ENCODE assay signal across 12 cellular contexts in the genomic region with DNA sequence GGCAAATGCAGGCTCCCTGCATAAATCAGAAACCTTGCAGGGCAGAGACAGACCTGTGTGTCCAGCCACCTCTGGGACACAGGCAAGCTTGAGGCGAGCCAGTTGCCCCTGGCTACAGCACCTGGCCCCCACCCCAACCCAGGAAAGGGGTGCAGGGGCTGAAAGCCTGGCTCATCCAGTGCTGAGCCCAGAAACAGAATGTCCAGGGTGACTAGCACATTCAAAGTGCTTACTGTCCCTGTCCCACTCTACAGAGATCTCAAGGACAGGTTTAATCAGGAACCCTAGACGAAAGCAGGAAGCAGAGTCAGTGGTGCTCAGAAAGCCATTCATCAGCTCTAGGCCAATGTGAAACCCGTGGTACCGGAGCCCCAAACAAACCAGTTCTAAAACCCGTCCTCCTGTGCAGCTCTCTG. TPM values are rescaled to one million over a fixed set of nuclear protein-coding genes. Genes with fewer than 3 reads are reported as not detected.
DNase-seq lines count a peak whose midpoint lies in the region; ATAC-seq and TF ChIP-seq lines count a peak whose summit lies in the region.
"Had no signal": no experiment of that assay in that cellular context is flagged by ENCODE, and none has a peak within 500 bp of the region (broad histone marks: within the 10 kb centered on the region; RNA-seq: fewer than 3 reads in every experiment).

No MANE protein-coding gene starts in this region.

- dilution Hi-C loops in mammary epithelial cell (cut with HindIII; ENCODE audit: low sequenced_read_pairs), result loop anchor here (5.0 kb wide), 1 partner anchor 35 kb away; no protein-coding TSS in a partner anchor

- H3K27ac ChIP-seq in HUES64 (ENCODE audit: low read depth, low read length) (peak overlapping the region; percentile 11; the same call in 1 of the 2 replicates), mammary epithelial cell (ENCODE audit: insufficient read depth, low read depth, low read length) (peak overlapping the region; percentile 48), left lung (peak overlapping the region; percentile 26 to 54)

- H3K27me3 ChIP-seq in HUES64 (ENCODE audit: insufficient read depth, low read length) (no peaks in the 10 kb centered on the region), mammary epithelial cell (ENCODE audit: insufficient read depth, low read length) (no peaks in the 10 kb centered on the region), left lung (no peaks in the 10 kb centered on the region)

- H2AFZ ChIP-seq in mammary epithelial cell (ENCODE audit: low read depth, low read length), result peak overlapping the region; percentile 29

- H3K36me3 Mint-ChIP-seq in stimulated activated memory B cell treated with anti-CD40 and anti-IgM and Interleukin-4, amounts not matched to agents 10 μg/mL and 1 μg/mL and 100 μg/mL, for 72 hours, result no peaks in the 10 kb centered on the region
- H3K36me3 Mint-ChIP-seq: naive thymus-derived CD8-positive, alpha-beta T cell had no signal

- H3K4me3 Mint-ChIP-seq in stimulated activated memory B cell treated with anti-CD40 and anti-IgM and Interleukin-4, amounts not matched to agents 10 μg/mL and 1 μg/mL and 100 μg/mL, for 72 hours, result no peak overlapping the region
- H3K4me3 Mint-ChIP-seq: activated T-helper 1 cell treated with anti-CD3 and anti-CD28 coated beads, Interleukin-12 subunit alpha, Interleukin-12 subunit beta, Interleukin-2, Interleukin-4 antibody, amounts not matched to agents 30 ng/mL and 10 ng/mL and 1 ng/mL, durations not matched to agents 14 hours and 24 hours and 36 hours; naive thymus-derived CD8-positive, alpha-beta T cell had no signal

- H3K9ac ChIP-seq in HUES64 (ENCODE audit: low read depth, low read length) (no peak overlapping the region), mammary epithelial cell (ENCODE audit: insufficient read depth, low read length) (no peak overlapping the region)

- no peaks in the 10 kb centered on the region for H3K79me2 ChIP-seq in mammary epithelial cell (ENCODE audit: insufficient read depth, low read length)

- H3K36me3 ChIP-seq in HUES64 (ENCODE audit: insufficient read depth, low read length) (no peaks in the 10 kb centered on the region), mammary epithelial cell (ENCODE audit: insufficient read depth, low read length) (no peaks in the 10 kb centered on the region), left lung (no peaks in the 10 kb centered on the region)

- peak overlapping the region; percentile 38 for H3K27ac Mint-ChIP-seq in stimulated activated memory B cell treated with anti-CD40 and anti-IgM and Interleukin-4, amounts not matched to agents 10 μg/mL and 1 μg/mL and 100 μg/mL, for 72 hours
- H3K27ac Mint-ChIP-seq: activated T-helper 1 cell treated with anti-CD3 and anti-CD28 coated beads, Interleukin-12 subunit alpha, Interleukin-12 subunit beta, Interleukin-2, Interleukin-4 antibody, amounts not matched to agents 30 ng/mL and 10 ng/mL and 1 ng/mL, durations not matched to agents 14 hours and 24 hours and 36 hours; naive thymus-derived CD8-positive, alpha-beta T cell had no signal

- ATAC-seq in left lung, result peak; percentile 41
- no peak for ATAC-seq in stimulated activated memory B cell treated with anti-CD40 and anti-IgM and Interleukin-4, amounts not matched to agents 10 μg/mL and 1 μg/mL and 100 μg/mL, for 72 hours
- ATAC-seq in SK-N-SH treated with all-trans-retinoic acid at 6 μM for 48 hours, result no peak
- ATAC-seq: naive thymus-derived CD8-positive, alpha-beta T cell had no signal

- peaks cover 39% of the 10 kb centered on the region for H3K4me1 ChIP-seq in HUES64 (ENCODE audit: insufficient read depth, low read length)
- H3K4me1 ChIP-seq in mammary epithelial cell (ENCODE audit: insufficient read depth, low read length), result peaks cover 16% of the 10 kb centered on the region
- peaks cover 14 to 16% of the 10 kb centered on the region in 2 donors for H3K4me1 ChIP-seq in left lung

- no peaks in the 10 kb centered on the region for H3K9me3 Mint-ChIP-seq in stimulated activated memory B cell treated with anti-CD40 and anti-IgM and Interleukin-4, amounts not matched to agents 10 μg/mL and 1 μg/mL and 100 μg/mL, for 72 hours
- H3K9me3 Mint-ChIP-seq: activated T-helper 1 cell treated with anti-CD3 and anti-CD28 coated beads, Interleukin-12 subunit alpha, Interleukin-12 subunit beta, Interleukin-2, Interleukin-4 antibody, amounts not matched to agents 30 ng/mL and 10 ng/mL and 1 ng/mL, durations not matched to agents 14 hours and 24 hours and 36 hours; naive thymus-derived CD8-positive, alpha-beta T cell had no signal

- intact Hi-C loops in mammary epithelial cell (cut with micrococcal nuclease), result no loop called here
- intact Hi-C loops in left lung (cut with DNase I), result no loop called here

- no peak for TF ChIP-seq CTCF in mammary epithelial cell (conservative IDR thresholded peaks at IDR 0.05 in 1 of 2, IDR thresholded peaks at IDR 0.05 in 1 of 2; ENCODE audit: extremely low read depth in 1 of 2, insufficient read depth in 1 of 2, low read depth in 1 of 2, low read length in 2 of 2)
- TF ChIP-seq CTCF in left lung (IDR thresholded peaks at IDR 0.05), result no peak

- H3K4me3 ChIP-seq in HUES64 (ENCODE audit: low read length), result no peak overlapping the region
- H3K4me3 ChIP-seq in mammary epithelial cell (replicated peaks in 1 of 3; ENCODE audit: insufficient read depth in 1 of 3, low read depth in 2 of 3, low read length in 3 of 3), result no peak overlapping the region
- no peak overlapping the region for H3K4me3 ChIP-seq in left lung

- WGBS in HUES64, result 71% methylated on average over 5 of the region's 5 CpGs
- WGBS in mammary epithelial cell (ENCODE audit: low coverage, missing lambda C conversion rate), result 37% methylated on average over 5 of the region's 5 CpGs

- CTCF ChIA-PET in mammary epithelial cell (lab: Charles Lee; ENCODE audit: low non-redundant PET), result no interaction called here

- DNase-seq in mammary epithelial cell (no peak), left lung (no peak), kidney glomerular epithelial cell (lab: John Stamatoyannopoulos, UW) (no peak), DMS114 treated with DMSO at 0.1 percent for 48 hours (lab: John Stamatoyannopoulos, UW; ENCODE audit: unreplicated experiment) (no peak)
- DNase-seq in stimulated activated CD4-positive, alpha-beta T cell treated with anti-CD3 and anti-CD28 coated beads, Interleukin-15, amount 100 ng/mL, for 24 hours, result no peak
- DNase-seq: activated CD4-positive, alpha-beta T cell treated with anti-CD3 and anti-CD28 coated beads for 1 hour; erythroblast; naive thymus-derived CD8-positive, alpha-beta T cell had no signal

- no peaks in the 10 kb centered on the region for H3K9me3 ChIP-seq in HUES64 (ENCODE audit: insufficient read depth, low read depth, low read length)
- no peaks in the 10 kb centered on the region for H3K9me3 ChIP-seq in mammary epithelial cell (replicated peaks; ENCODE audit: insufficient read depth, low read length)
- H3K9me3 ChIP-seq in left lung, result no peaks in the 10 kb centered on the region

- H4K20me1 ChIP-seq in mammary epithelial cell (ENCODE audit: insufficient read depth, low read length), result no peaks in the 10 kb centered on the region

- no peaks in the 10 kb centered on the region for H3K27me3 Mint-ChIP-seq in stimulated activated memory B cell treated with anti-CD40 and anti-IgM and Interleukin-4, amounts not matched to agents 10 μg/mL and 1 μg/mL and 100 μg/mL, for 72 hours

- BruUV-seq in mammary epithelial cell (replicated peaks; lab: Mats Ljungman, UMichigan), result no TSS peak

- in situ Hi-C loops in mammary epithelial cell (cut with MboI; ENCODE audit: low sequenced_read_pairs in 2 of 2), result no loop called here

- H3K4me2 ChIP-seq in mammary epithelial cell (ENCODE audit: insufficient read depth, low read depth, low read length), result no peak overlapping the region

- peaks cover 22% of the 10 kb centered on the region for H3K4me1 Mint-ChIP-seq in stimulated activated memory B cell treated with anti-CD40 and anti-IgM and Interleukin-4, amounts not matched to agents 10 μg/mL and 1 μg/mL and 100 μg/mL, for 72 hours

TF ChIP-seq in SK-N-SH treated with all-trans-retinoic acid at 6 μM for 48 hours, 23 proteins besides CTCF, POLR2A, EP300 and RAD21 (continues in another document):
- TF ChIP-seq ZC3H10 (CRISPR knock-in tag; IDR thresholded peaks at IDR 0.05) (no peak), PPARA (CRISPR knock-in tag; IDR thresholded peaks at IDR 0.05; ENCODE audit: borderline replicate concordance) (no peak), ZNF565 (CRISPR knock-in tag; conservative IDR thresholded peaks at IDR 0.05; ENCODE audit: low read depth) (no peak)
- TF ChIP-seq, protein P1, sequence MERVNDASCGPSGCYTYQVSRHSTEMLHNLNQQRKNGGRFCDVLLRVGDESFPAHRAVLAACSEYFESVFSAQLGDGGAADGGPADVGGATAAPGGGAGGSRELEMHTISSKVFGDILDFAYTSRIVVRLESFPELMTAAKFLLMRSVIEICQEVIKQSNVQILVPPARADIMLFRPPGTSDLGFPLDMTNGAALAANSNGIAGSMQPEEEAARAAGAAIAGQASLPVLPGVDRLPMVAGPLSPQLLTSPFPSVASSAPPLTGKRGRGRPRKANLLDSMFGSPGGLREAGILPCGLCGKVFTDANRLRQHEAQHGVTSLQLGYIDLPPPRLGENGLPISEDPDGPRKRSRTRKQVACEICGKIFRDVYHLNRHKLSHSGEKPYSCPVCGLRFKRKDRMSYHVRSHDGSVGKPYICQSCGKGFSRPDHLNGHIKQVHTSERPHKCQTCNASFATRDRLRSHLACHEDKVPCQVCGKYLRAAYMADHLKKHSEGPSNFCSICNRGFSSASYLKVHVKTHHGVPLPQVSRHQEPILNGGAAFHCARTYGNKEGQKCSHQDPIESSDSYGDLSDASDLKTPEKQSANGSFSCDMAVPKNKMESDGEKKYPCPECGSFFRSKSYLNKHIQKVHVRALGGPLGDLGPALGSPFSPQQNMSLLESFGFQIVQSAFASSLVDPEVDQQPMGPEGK (CRISPR knock-in tag; IDR thresholded peaks at IDR 0.05; ENCODE audit: borderline replicate concordance), result no peak

RNA-seq across cellular contexts. Expression of a gene that starts 31.9 kb away (rescaled TPM):
- 5.2 TPM for polyA plus RNA-seq in HUES64 (2013, experiment 1 of 2)
- polyA plus RNA-seq in HUES64 (2013, experiment 2 of 2), result 6.2 TPM
- 1 to 10 TPM; 5.8 to 5.9 TPM for total RNA-seq in mammary epithelial cell
- polyA plus RNA-seq in mammary epithelial cell, result 4.5 TPM
- polyA minus RNA-seq in mammary epithelial cell, result 7.5 TPM
- 10 to 100 TPM; 28.6 to 29.0 TPM for total RNA-seq in left lung
- polyA plus RNA-seq: naive thymus-derived CD8-positive, alpha-beta T cell had no signal

Comparison
In these comparisons a context has a peak if more than half of its experiments do, and no peak if none do; other contexts are left out.
1. RNA of a gene that starts 31.9 kb away (total RNA-seq): 28.6 to 29.0 TPM in left lung; 5.8 to 5.9 TPM in mammary epithelial cell; every median in the first group is over 4 times any median in the second.
2. Peak in every context shown above with its lines, with median percentiles within 50 percentile points of each other: H3K27ac ChIP-seq.